ENCODE assay signal across 8 cellular contexts in genomic region chr14:69090187-69090789, GRCh38.
DNase-seq lines count a peak whose midpoint lies in the region; ATAC-seq, FAIRE-seq and TF ChIP-seq lines count a peak whose summit lies in the region.

No MANE protein-coding gene starts in this region.

- peak; percentile 63 for ATAC-seq in aorta (ENCODE audit: low FRiP score)

- TF ChIP-seq RAD21 in liver (IDR thresholded peaks at IDR 0.05), result peak; percentile 81 to 85

- H3K4me1 ChIP-seq in liver (ENCODE audit: control insufficient read depth in 4 of 4, insufficient read depth in 4 of 4, low read length in 3 of 4) (peaks cover 0 to 12% (median 0%) of the 10 kb centered on the region in 4 donors), aorta (ENCODE audit: control insufficient read depth in 1 of 2, insufficient read depth in 2 of 2, low read length in 2 of 2) (peaks cover 3 to 4% of the 10 kb centered on the region in 2 donors)

- WGBS in liver, result 88% methylated on average over 4 of the region's 4 CpGs
- WGBS in aorta, 2 donors, result 19 to 25% methylated on average over 4 of the region's 4 CpGs

- peak in 4 of 6 experiments; percentile 4 to 43 (median 26) for DNase-seq in stimulated activated naive CD4-positive, alpha-beta T cell (lab: John Stamatoyannopoulos, UW)
- DNase-seq in stimulated activated naive CD4-positive, alpha-beta T cell treated with Interleukin-2 at 50 U/mL for 16 hours (lab: John Stamatoyannopoulos, UW), result no peak
- DNase-seq in NCI-H2196 (lab: John Stamatoyannopoulos, UW; ENCODE audit: unreplicated experiment), result peak; percentile 48
- DNase-seq in astrocyte of the spinal cord (ENCODE audit: low read depth, low spot score), result peak; percentile 34
- no peak for DNase-seq in aorta
- no peak for DNase-seq in GM12892 (ENCODE audit: insufficient read length)
- no peak for DNase-seq in effector CD8-positive, alpha-beta T cell (lab: John Stamatoyannopoulos, UW)

- H3K27ac ChIP-seq in liver (ENCODE audit: low read depth in 1 of 2, low read length in 2 of 2) (no peak overlapping the region), aorta (ENCODE audit: low read depth in 1 of 2, low read length in 2 of 2) (peak overlapping the region in 1 of 2 donors; percentile 28)

- H3K9me3 ChIP-seq in liver (ENCODE audit: control insufficient read depth in 4 of 4, low read length in 3 of 4) (no peaks in the 10 kb centered on the region), aorta (ENCODE audit: control insufficient read depth, low read length) (no peaks in the 10 kb centered on the region)

- TF ChIP-seq POLR2A in GM12892 (IDR thresholded peaks at IDR 0.05; ENCODE audit: low read depth, low read length), result no peak

- FAIRE-seq in GM12892 (lab: Jason Lieb, UNC), result no peak

- H3K36me3 ChIP-seq in liver (ENCODE audit: control insufficient read depth in 4 of 4, insufficient read depth in 3 of 4, low read depth in 1 of 4, low read length in 3 of 4) (peaks cover 1 to 44% (median 23%) of the 10 kb centered on the region in 4 donors), aorta (ENCODE audit: control insufficient read depth in 1 of 2, insufficient read depth in 2 of 2, low read length in 1 of 2) (no peaks in the 10 kb centered on the region)

- H3K4me3 ChIP-seq in astrocyte of the spinal cord (ENCODE audit: low read depth, low read length), result no peak overlapping the region
- H3K4me3 ChIP-seq in liver (ENCODE audit: low read depth in 1 of 3, low read length in 3 of 3), result no peak overlapping the region
- H3K4me3 ChIP-seq in aorta (ENCODE audit: low read length in 2 of 2), result no peak overlapping the region

- intact Hi-C loops in aorta (cut with DNase I), result loop anchor here in 1 of 2 donors (5.0 kb wide), 1 partner anchor 188 kb away; no protein-coding TSS in a partner anchor

- no peak overlapping the region for H3K9ac ChIP-seq in liver (ENCODE audit: low read depth in 1 of 2, low read length in 2 of 2)

- TF ChIP-seq CTCF in astrocyte of the spinal cord (IDR thresholded peaks at IDR 0.05; ENCODE audit: low read depth, low read length) (peak; percentile 80), liver (IDR thresholded peaks at IDR 0.05; ENCODE audit: low read depth, low read length, missing input control) (peak; percentile 54)

- in situ Hi-C loops in astrocyte of the spinal cord (cut with HindIII; ENCODE audit: low sequenced_read_pairs), result no loop called here

- H3K27me3 ChIP-seq in liver (ENCODE audit: control insufficient read depth in 4 of 4, insufficient read depth in 4 of 4, low read length in 3 of 4) (no peaks in the 10 kb centered on the region), aorta (ENCODE audit: control insufficient read depth in 1 of 2, insufficient read depth in 2 of 2, low read length in 1 of 2) (no peaks in the 10 kb centered on the region)

TF ChIP-seq in liver, 16 proteins besides CTCF, POLR2A, EP300 and RAD21:
- TF ChIP-seq ATF3 (IDR thresholded peaks at IDR 0.05), result no peak
- no peak for TF ChIP-seq YY1 (IDR thresholded peaks at IDR 0.05)
- TF ChIP-seq REST (IDR thresholded peaks at IDR 0.05), result no peak
- no peak for TF ChIP-seq SP1 (IDR thresholded peaks at IDR 0.05)
- no peak for TF ChIP-seq ZBTB33 (IDR thresholded peaks at IDR 0.05)
- no peak for TF ChIP-seq TAF1 (conservative IDR thresholded peaks at IDR 0.05)
- no peak for TF ChIP-seq JUND (IDR thresholded peaks at IDR 0.05)
- no peak for TF ChIP-seq HNF4A (conservative IDR thresholded peaks at IDR 0.05)
- no peak for TF ChIP-seq NR2F2 (IDR thresholded peaks at IDR 0.05)
- no peak for TF ChIP-seq HNF4G (IDR thresholded peaks at IDR 0.05)

Comparison
In these comparisons a context has a peak if more than half of its experiments do, and no peak if none do; other contexts are left out.
1. DNase-seq: peak in stimulated activated naive CD4-positive, alpha-beta T cell (4 of 6), NCI-H2196 (single experiment) and astrocyte of the spinal cord (single experiment); none in stimulated activated naive CD4-positive, alpha-beta T cell treated with Interleukin-2 at 50 U/mL for 16 hours (single experiment), aorta (0 of 2), GM12892 (single experiment) and effector CD8-positive, alpha-beta T cell (single experiment).